ENCODE assay signal across 24 cellular contexts in genomic region chr4:166042510-166043055, GRCh38.
DNase-seq lines count a peak whose midpoint lies in the region; ATAC-seq and TF ChIP-seq lines count a peak whose summit lies in the region.
"Had no signal": no experiment of that assay in that cellular context is flagged by ENCODE, and none has a peak within 500 bp of the region (broad histone marks: within the 10 kb centered on the region; RNA-seq: fewer than 3 reads in every experiment).

No MANE protein-coding gene starts in this region.

- H3K4me1 Mint-ChIP-seq in HFFc6 (ENCODE audit: low read depth) (peaks cover 26% of the 10 kb centered on the region), neural progenitor cell (peaks cover 2% of the 10 kb centered on the region)
- no peaks in the 10 kb centered on the region for H3K4me1 Mint-ChIP-seq in stimulated activated effector memory CD8-positive, alpha-beta T cell treated with anti-CD3 and anti-CD28 coated beads, Interleukin-12 subunit alpha, Interleukin-12 subunit beta, amount 100 ng/mL, for 72 hours
- no peaks in the 10 kb centered on the region for H3K4me1 Mint-ChIP-seq in naive thymus-derived CD4-positive, alpha-beta T cell
- H3K4me1 Mint-ChIP-seq: stimulated activated memory B cell treated with anti-CD40 and anti-IgM and Interleukin-4, amounts not matched to agents 10 μg/mL and 1 μg/mL and 100 μg/mL, for 72 hours had no signal

- H3F3A ChIP-seq in neural progenitor cell (ENCODE audit: low read depth), result no peaks in the 10 kb centered on the region

- 9% methylated on average over 8 of the region's 8 CpGs for WGBS in mammary epithelial cell (ENCODE audit: low coverage, missing lambda C conversion rate)

- DNase-seq in BJ (ENCODE audit: low read depth) (no peak), HFFc6 (no peak), mammary epithelial cell (no peak), neural progenitor cell (ENCODE audit: low spot score) (peak; percentile 19), RWPE1 (ENCODE audit: low spot score) (no peak), islet precursor cell (no peak)
- no peak for DNase-seq in stimulated activated effector memory CD8-positive, alpha-beta T cell treated with anti-CD3 and anti-CD28 coated beads, Interleukin-12 subunit alpha, Interleukin-12 subunit beta, amount 100 ng/mL, for 72 hours (ENCODE audit: low spot score in 2 of 2)
- no peak for DNase-seq in naive thymus-derived CD4-positive, alpha-beta T cell
- DNase-seq: activated CD4-positive, alpha-beta T cell treated with anti-CD3 and anti-CD28 coated beads for 4 hours; activated CD8-positive, alpha-beta memory T cell treated with anti-CD3 and anti-CD28 coated beads for 24 hours; activated naive CD4-positive, alpha-beta T cell treated with Interleukin-2 at 50 U/mL for 16 hours; activated T-cell treated with anti-CD3 and anti-CD28 coated beads, Interleukin-2, amount 50 U/mL, for 4 hours; amniotic stem cell; C1 segment of cervical spinal cord; DMS 273 treated with DMSO at 0.1 percent for 48 hours; left cardiac atrium; mesenchymal stem cell; MM.1S; NCI-H1436 treated with DMSO at 0.1 percent for 48 hours; NCI-H2107; spleen; stimulated activated CD4-positive, alpha-beta T cell treated with anti-CD3 and anti-CD28 coated beads, Interleukin-2, amount 100 ng/mL, for 48 hours had no signal

- H4K20me1 ChIP-seq in mammary epithelial cell (ENCODE audit: insufficient read depth, low read length), result no peaks in the 10 kb centered on the region
- H4K20me1 ChIP-seq in neural progenitor cell (ENCODE audit: low read depth), result no peaks in the 10 kb centered on the region

- 0 out of 2 replicates have a peak overlapping the region, but pooled peaks have one; percentile 3 for H3K4me3 ChIP-seq in BJ (ENCODE audit: low read depth, low read length)
- H3K4me3 ChIP-seq in mammary epithelial cell (replicated peaks in 1 of 3; ENCODE audit: insufficient read depth in 1 of 3, low read depth in 2 of 3, low read length in 3 of 3), result no peak overlapping the region
- H3K4me3 ChIP-seq in neural progenitor cell, result no peak overlapping the region
- no peak overlapping the region for H3K4me3 ChIP-seq in naive thymus-derived CD4-positive, alpha-beta T cell (ENCODE audit: low read length)
- H3K4me3 ChIP-seq: SJSA1, spleen had no signal

- no TSS peak for BruUV-seq in mammary epithelial cell (replicated peaks; lab: Mats Ljungman, UMichigan)

- H3K4me2 ChIP-seq in mammary epithelial cell (ENCODE audit: insufficient read depth, low read depth, low read length), result peak overlapping the region; percentile 68
- no peak overlapping the region for H3K4me2 ChIP-seq in neural progenitor cell

- no peaks in the 10 kb centered on the region for H3K36me3 ChIP-seq in BJ (ENCODE audit: control insufficient read depth, insufficient read depth, low read length)
- peaks cover 2% of the 10 kb centered on the region for H3K36me3 ChIP-seq in mammary epithelial cell (ENCODE audit: insufficient read depth, low read length)
- H3K36me3 ChIP-seq in neural progenitor cell, result no peaks in the 10 kb centered on the region
- H3K36me3 ChIP-seq in naive thymus-derived CD4-positive, alpha-beta T cell (ENCODE audit: control insufficient read depth in 2 of 3, insufficient read depth in 3 of 3, low read length in 3 of 3), result no peaks in the 10 kb centered on the region
- H3K36me3 ChIP-seq: SJSA1, spleen had no signal

- ATAC-seq in stimulated activated effector memory CD8-positive, alpha-beta T cell treated with anti-CD3 and anti-CD28 coated beads, Interleukin-12 subunit alpha, Interleukin-12 subunit beta, amount 100 ng/mL, for 72 hours, result no peak
- ATAC-seq in naive thymus-derived CD4-positive, alpha-beta T cell, result no peak
- ATAC-seq: activated T-cell treated with anti-CD3 and anti-CD28 coated beads, Interleukin-2, amount 50 U/mL, for 4 hours; left cardiac atrium; stimulated activated memory B cell treated with anti-CD40 and anti-IgM and Interleukin-4, amounts not matched to agents 10 μg/mL and 1 μg/mL and 100 μg/mL, for 72 hours had no signal

- peak overlapping the region; percentile 87 for H2AFZ ChIP-seq in mammary epithelial cell (ENCODE audit: low read depth, low read length)
- H2AFZ ChIP-seq in neural progenitor cell (replicated peaks), result no peak overlapping the region

- H3K36me3 Mint-ChIP-seq in HFFc6 (ENCODE audit: low read depth) (no peaks in the 10 kb centered on the region), neural progenitor cell (no peaks in the 10 kb centered on the region)
- H3K36me3 Mint-ChIP-seq in stimulated activated effector memory CD8-positive, alpha-beta T cell treated with anti-CD3 and anti-CD28 coated beads, Interleukin-12 subunit alpha, Interleukin-12 subunit beta, amount 100 ng/mL, for 72 hours, result no peaks in the 10 kb centered on the region
- no peaks in the 10 kb centered on the region for H3K36me3 Mint-ChIP-seq in naive thymus-derived CD4-positive, alpha-beta T cell
- H3K36me3 Mint-ChIP-seq: stimulated activated memory B cell treated with anti-CD40 and anti-IgM and Interleukin-4, amounts not matched to agents 10 μg/mL and 1 μg/mL and 100 μg/mL, for 72 hours had no signal

- POLR2A ChIA-PET in BJ (lab: Charles Lee), result no interaction called here
- POLR2A ChIA-PET in RWPE1 (lab: Yijun Ruan, JAX; ENCODE audit: low non-redundant PET), result no interaction called here
- POLR2A ChIA-PET in naive thymus-derived CD4-positive, alpha-beta T cell (lab: Charles Lee), result no interaction called here

- intact Hi-C loops in mammary epithelial cell (cut with micrococcal nuclease), result no loop called here
- intact Hi-C loops in naive thymus-derived CD4-positive, alpha-beta T cell (cut with micrococcal nuclease), result no loop called here

- TF ChIP-seq CTCF in BJ (IDR thresholded peaks at IDR 0.05; ENCODE audit: insufficient read depth, low read depth, low read length) (no peak), HFFc6 (IDR thresholded peaks at IDR 0.05) (no peak), mammary epithelial cell (conservative IDR thresholded peaks at IDR 0.05 in 1 of 2, IDR thresholded peaks at IDR 0.05 in 1 of 2; ENCODE audit: extremely low read depth in 1 of 2, insufficient read depth in 1 of 2, low read depth in 1 of 2, low read length in 2 of 2) (no peak), neural progenitor cell (IDR thresholded peaks at IDR 0.05) (no peak), RWPE1 (conservative IDR thresholded peaks at IDR 0.05; ENCODE audit: low read depth) (no peak)

- no peaks in the 10 kb centered on the region for H3K9me3 ChIP-seq in mammary epithelial cell (replicated peaks; ENCODE audit: insufficient read depth, low read length)
- H3K9me3 ChIP-seq in neural progenitor cell (ENCODE audit: low read depth), result no peaks in the 10 kb centered on the region
- no peaks in the 10 kb centered on the region for H3K9me3 ChIP-seq in naive thymus-derived CD4-positive, alpha-beta T cell (ENCODE audit: control insufficient read depth in 2 of 3, low read length in 3 of 3)
- H3K9me3 ChIP-seq: SJSA1, spleen had no signal

- dilution Hi-C loops in mammary epithelial cell (cut with HindIII; ENCODE audit: low sequenced_read_pairs), result no loop called here

- H3K27ac Mint-ChIP-seq in HFFc6 (no peak overlapping the region), neural progenitor cell (no peak overlapping the region)
- H3K27ac Mint-ChIP-seq in stimulated activated effector memory CD8-positive, alpha-beta T cell treated with anti-CD3 and anti-CD28 coated beads, Interleukin-12 subunit alpha, Interleukin-12 subunit beta, amount 100 ng/mL, for 72 hours, result no peak overlapping the region
- no peak overlapping the region for H3K27ac Mint-ChIP-seq in naive thymus-derived CD4-positive, alpha-beta T cell
- H3K27ac Mint-ChIP-seq: stimulated activated memory B cell treated with anti-CD40 and anti-IgM and Interleukin-4, amounts not matched to agents 10 μg/mL and 1 μg/mL and 100 μg/mL, for 72 hours had no signal

- H3K27ac ChIP-seq in mammary epithelial cell (ENCODE audit: insufficient read depth, low read depth, low read length) (no peak overlapping the region), neural progenitor cell (no peak overlapping the region), RWPE1 (no peak overlapping the region)
- no peak overlapping the region for H3K27ac ChIP-seq in naive thymus-derived CD4-positive, alpha-beta T cell (ENCODE audit: low read depth, low read length)
- H3K27ac ChIP-seq: SJSA1, spleen had no signal

- H3K4me3 Mint-ChIP-seq in HFFc6 (peak overlapping the region; percentile 78), neural progenitor cell (no peak overlapping the region)
- no peak overlapping the region for H3K4me3 Mint-ChIP-seq in stimulated activated effector memory CD8-positive, alpha-beta T cell treated with anti-CD3 and anti-CD28 coated beads, Interleukin-12 subunit alpha, Interleukin-12 subunit beta, amount 100 ng/mL, for 72 hours
- H3K4me3 Mint-ChIP-seq in naive thymus-derived CD4-positive, alpha-beta T cell, result no peak overlapping the region
- H3K4me3 Mint-ChIP-seq: activated T-cell treated with anti-CD3 and anti-CD28 coated beads, Interleukin-2, amount 50 U/mL, for 4 hours; stimulated activated memory B cell treated with anti-CD40 and anti-IgM and Interleukin-4, amounts not matched to agents 10 μg/mL and 1 μg/mL and 100 μg/mL, for 72 hours had no signal

- peaks cover 7% of the 10 kb centered on the region for H3K4me1 ChIP-seq in mammary epithelial cell (ENCODE audit: insufficient read depth, low read length)
- H3K4me1 ChIP-seq in neural progenitor cell, result no peaks in the 10 kb centered on the region
- no peaks in the 10 kb centered on the region for H3K4me1 ChIP-seq in naive thymus-derived CD4-positive, alpha-beta T cell (ENCODE audit: control insufficient read depth in 2 of 2, insufficient read depth in 2 of 2, low read length in 2 of 2)
- H3K4me1 ChIP-seq: SJSA1, spleen had no signal

- H3K27me3 Mint-ChIP-seq in HFFc6 (ENCODE audit: insufficient read depth), result peaks cover 3% of the 10 kb centered on the region
- no peaks in the 10 kb centered on the region for H3K27me3 Mint-ChIP-seq in neural progenitor cell (ENCODE audit: insufficient read depth, low read depth)
- no peaks in the 10 kb centered on the region for H3K27me3 Mint-ChIP-seq in naive thymus-derived CD4-positive, alpha-beta T cell
- H3K27me3 Mint-ChIP-seq: stimulated activated memory B cell treated with anti-CD40 and anti-IgM and Interleukin-4, amounts not matched to agents 10 μg/mL and 1 μg/mL and 100 μg/mL, for 72 hours had no signal

- H3K79me2 ChIP-seq in mammary epithelial cell (ENCODE audit: insufficient read depth, low read length) (no peaks in the 10 kb centered on the region), neural progenitor cell (ENCODE audit: low read depth) (no peaks in the 10 kb centered on the region)

- no peaks in the 10 kb centered on the region for H3K9me3 Mint-ChIP-seq in HFFc6
- H3K9me3 Mint-ChIP-seq in neural progenitor cell, result no peaks in the 10 kb centered on the region
- peaks cover 10% of the 10 kb centered on the region for H3K9me3 Mint-ChIP-seq in stimulated activated effector memory CD8-positive, alpha-beta T cell treated with anti-CD3 and anti-CD28 coated beads, Interleukin-12 subunit alpha, Interleukin-12 subunit beta, amount 100 ng/mL, for 72 hours
- peaks cover 0 to 4% (median 0%) of the 10 kb centered on the region in 11 donors for H3K9me3 Mint-ChIP-seq in naive thymus-derived CD4-positive, alpha-beta T cell

- H3K27me3 ChIP-seq in BJ (ENCODE audit: control insufficient read depth, insufficient read depth, low read length) (no peaks in the 10 kb centered on the region), mammary epithelial cell (ENCODE audit: insufficient read depth, low read length) (no peaks in the 10 kb centered on the region), neural progenitor cell (no peaks in the 10 kb centered on the region)
- no peaks in the 10 kb centered on the region for H3K27me3 ChIP-seq in naive thymus-derived CD4-positive, alpha-beta T cell (ENCODE audit: control insufficient read depth in 2 of 2, insufficient read depth in 2 of 2, low read length in 2 of 2)
- H3K27me3 ChIP-seq: SJSA1, spleen had no signal

- no peak overlapping the region for H3K9ac ChIP-seq in mammary epithelial cell (ENCODE audit: insufficient read depth, low read length)
- H3K9ac ChIP-seq in neural progenitor cell, result no peak overlapping the region

- in situ Hi-C loops in mammary epithelial cell (cut with MboI; ENCODE audit: low sequenced_read_pairs in 2 of 2), result no loop called here

- CTCF ChIA-PET in BJ (lab: Yijun Ruan, JAX) (no interaction called here), mammary epithelial cell (lab: Charles Lee; ENCODE audit: low non-redundant PET) (interaction anchor here (0.6 kb wide), 1 partner anchor 19 kb away, joined by 3 read pairs; no protein-coding TSS in a partner anchor), RWPE1 (lab: Yijun Ruan, JAX) (no interaction called here)
- CTCF ChIA-PET in naive thymus-derived CD4-positive, alpha-beta T cell (lab: Charles Lee), result no interaction called here
